ENCODE assay signal across 10 cellular contexts in genomic region chr7:6376820-6377219, GRCh38. TPM values are rescaled to one million over a fixed set of nuclear protein-coding genes. Genes with fewer than 3 reads are reported as not detected.
DNase-seq lines count a peak whose midpoint lies in the region; ATAC-seq, FAIRE-seq and TF ChIP-seq lines count a peak whose summit lies in the region.
"Had no signal": no experiment of that assay in that cellular context is flagged by ENCODE, and none has a peak within 500 bp of the region (broad histone marks: within the 10 kb centered on the region; RNA-seq: fewer than 3 reads in every experiment).

No MANE protein-coding gene starts in this region.

- H3K4me3 Mint-ChIP-seq in astrocyte (ENCODE audit: unreplicated experiment) (peak overlapping the region; percentile 82), type B pancreatic cell (peak overlapping the region; percentile 81)

- ATAC-seq in heart left ventricle = no peak
- no peak for ATAC-seq in Right ventricle myocardium inferior
- peak; percentile 66 to 78 (median 74) for ATAC-seq in right lobe of liver
- no peak for ATAC-seq in HG03108 (IDR thresholded peaks at IDR 0.05; ENCODE audit: unreplicated experiment)
- ATAC-seq in GM21526 (IDR thresholded peaks at IDR 0.05; ENCODE audit: low FRiP score, unreplicated experiment) = no peak

- no peak for DNase-seq in heart left ventricle
- DNase-seq in Right ventricle myocardium inferior (ENCODE audit: missing footprints) = no peak
- no peak for DNase-seq in astrocyte (ENCODE audit: low read depth)
- DNase-seq in right lobe of liver = peak; percentile 66 to 84 (median 76)
- no peak for DNase-seq in type B pancreatic cell (ENCODE audit: extremely low spot score, unreplicated experiment)
- no peak for DNase-seq in cerebellum (ENCODE audit: low spot score)
- DNase-seq: MM.1S had no signal

- H3K27me3 Mint-ChIP-seq in astrocyte (ENCODE audit: low read depth, unreplicated experiment) (no peaks in the 10 kb centered on the region), type B pancreatic cell (no peaks in the 10 kb centered on the region)

- TF ChIP-seq CTCF in heart left ventricle (IDR thresholded peaks at IDR 0.05) (no peak), astrocyte (IDR thresholded peaks at IDR 0.05; ENCODE audit: insufficient read depth, low read depth, low read length) (no peak), right lobe of liver (IDR thresholded peaks at IDR 0.05) (no peak), type B pancreatic cell (conservative IDR thresholded peaks at IDR 0.05) (no peak)

- no peak overlapping the region for H2AFZ ChIP-seq in astrocyte (ENCODE audit: low read depth, low read length)

- peak overlapping the region; percentile 87 for H3K4me2 ChIP-seq in astrocyte (ENCODE audit: low read length)

- TF ChIP-seq POLR2A in heart left ventricle (IDR thresholded peaks at IDR 0.05) (no peak), right lobe of liver (IDR thresholded peaks at IDR 0.05) (peak; percentile 25)

- H3K9me3 Mint-ChIP-seq in astrocyte (ENCODE audit: unreplicated experiment) = no peaks in the 10 kb centered on the region
- no peaks in the 10 kb centered on the region for H3K9me3 Mint-ChIP-seq in type B pancreatic cell

- H3K27me3 ChIP-seq in heart left ventricle = no peaks in the 10 kb centered on the region
- H3K27me3 ChIP-seq in astrocyte (ENCODE audit: insufficient read depth, low read length) = no peaks in the 10 kb centered on the region
- H3K27me3 ChIP-seq in right lobe of liver = no peaks in the 10 kb centered on the region

- H3K27ac ChIP-seq in heart left ventricle (peak overlapping the region in 3 of 12 donors; percentile 0 to 57 (median 12)), astrocyte (ENCODE audit: low read depth, low read length) (no peak overlapping the region), right lobe of liver (peak overlapping the region; percentile 12 to 94 (median 79))

- 50 to 71% (median 61%) methylated on average over 7 of the region's 7 CpGs for WGBS in heart left ventricle, 4 donors
- WGBS in right lobe of liver (ENCODE audit: insufficient coverage, low coverage, low lambda C conversion rate, missing lambda C conversion rate) = 12% methylated on average over 7 of the region's 7 CpGs

- H3K4me1 ChIP-seq in heart left ventricle (peaks cover 12 to 71% (median 44%) of the 10 kb centered on the region in 12 donors), astrocyte (ENCODE audit: insufficient read depth, low read length) (peaks cover 14% of the 10 kb centered on the region), right lobe of liver (peaks cover 0 to 39% (median 8%) of the 10 kb centered on the region in 4 donors)

- intact Hi-C loops in heart left ventricle (cut with DNase I) (no loop called here), Right ventricle myocardium inferior (cut with DNase I) (loop anchor here (2.0 kb wide), 1 partner anchor 16 kb away; no protein-coding TSS in a partner anchor), right lobe of liver (cut with DNase I) (no loop called here)

- H3K9me3 ChIP-seq in heart left ventricle (no peaks in the 10 kb centered on the region), astrocyte (ENCODE audit: insufficient read depth, low read depth, low read length) (no peaks in the 10 kb centered on the region), right lobe of liver (no peaks in the 10 kb centered on the region)

- peaks cover 73% of the 10 kb centered on the region for H3K79me2 ChIP-seq in astrocyte (ENCODE audit: insufficient read depth, low read length)

- H3K36me3 Mint-ChIP-seq in astrocyte (ENCODE audit: low read depth, unreplicated experiment) = peaks cover 8% of the 10 kb centered on the region
- H3K36me3 Mint-ChIP-seq in type B pancreatic cell = peaks cover 14% of the 10 kb centered on the region

- H3K4me3 ChIP-seq in heart left ventricle (peak overlapping the region in 9 of 12 donors; percentile 72 to 91 (median 83)), astrocyte (ENCODE audit: insufficient read depth, low read depth, low read length) (no peak overlapping the region), right lobe of liver (peak overlapping the region; percentile 6 to 79 (median 68))

- H3K27ac Mint-ChIP-seq in astrocyte (ENCODE audit: unreplicated experiment) = no peak overlapping the region
- H3K27ac Mint-ChIP-seq in type B pancreatic cell = peak overlapping the region; percentile 79

- peak overlapping the region; percentile 25 for H3K9ac ChIP-seq in astrocyte (ENCODE audit: low read length)

- H3K36me3 ChIP-seq in heart left ventricle = peaks cover 0 to 21% (median 13%) of the 10 kb centered on the region in 9 donors
- H3K36me3 ChIP-seq in astrocyte (ENCODE audit: insufficient read depth, low read length) = peaks cover 9% of the 10 kb centered on the region
- no peaks in the 10 kb centered on the region for H3K36me3 ChIP-seq in right lobe of liver

- no peak for FAIRE-seq in astrocyte (lab: Jason Lieb, UNC)
- FAIRE-seq: TTC549 had no signal

- H3K4me1 Mint-ChIP-seq in astrocyte (ENCODE audit: low read depth, unreplicated experiment) = peaks cover 29% of the 10 kb centered on the region
- peaks cover 40% of the 10 kb centered on the region for H3K4me1 Mint-ChIP-seq in type B pancreatic cell (ENCODE audit: unreplicated experiment)

- H4K20me1 ChIP-seq in astrocyte (ENCODE audit: insufficient read depth, low read length) = peaks cover 70% of the 10 kb centered on the region

RNA-seq across cellular contexts. Expression of gene RAC1, which starts 2.5 kb away (rescaled TPM):
- total RNA-seq in heart left ventricle = 100 to 1,000 TPM in 8 of 9 donors, 10 to 100 TPM in 1; 83.7 to 189 (median 153) TPM
- 100 to 1,000 TPM; 117 to 153 TPM for polyA plus RNA-seq in heart left ventricle
- total RNA-seq in Right ventricle myocardium inferior = 146 TPM
- 322 and 340 TPM in 2 replicates for total RNA-seq in astrocyte
- total RNA-seq in right lobe of liver = 100 to 1,000 TPM in 1 of 6 experiments, 10 to 100 TPM in 5; 72.6 to 154 (median 89.7) TPM
- 204 and 253 TPM in 2 replicates for total RNA-seq in type B pancreatic cell (ENCODE audit: low replicate concordance)
- 41.6 TPM for total RNA-seq in cerebellum

RNA-seq across cellular contexts. Expression of gene FAM220A, which starts 28.1 kb away (rescaled TPM):
- total RNA-seq in heart left ventricle (10 to 100 TPM; 17.2 to 31.2 (median 21.9) TPM), Right ventricle myocardium inferior (30.4 TPM), astrocyte (23.9 and 25.1 TPM in 2 replicates), right lobe of liver (1 to 10 TPM; 3.5 to 9.5 (median 5.5) TPM), type B pancreatic cell (ENCODE audit: low replicate concordance) (22.0 and 23.2 TPM in 2 replicates), cerebellum (28.9 TPM)
- 10 to 100 TPM; 18.2 TPM for polyA plus RNA-seq in heart left ventricle

Comparison
In these comparisons a context has a peak if more than half of its experiments do, and no peak if none do; other contexts are left out.
1. ATAC-seq: peak in right lobe of liver (4 of 4); none in heart left ventricle (0 of 4), Right ventricle myocardium inferior (single experiment), HG03108 (single experiment) and GM21526 (single experiment).
2. DNase-seq: peak in right lobe of liver (3 of 3); none in heart left ventricle (0 of 5), Right ventricle myocardium inferior (single experiment), astrocyte (single experiment), type B pancreatic cell (single experiment) and cerebellum (single experiment).